In the genomic region with DNA sequence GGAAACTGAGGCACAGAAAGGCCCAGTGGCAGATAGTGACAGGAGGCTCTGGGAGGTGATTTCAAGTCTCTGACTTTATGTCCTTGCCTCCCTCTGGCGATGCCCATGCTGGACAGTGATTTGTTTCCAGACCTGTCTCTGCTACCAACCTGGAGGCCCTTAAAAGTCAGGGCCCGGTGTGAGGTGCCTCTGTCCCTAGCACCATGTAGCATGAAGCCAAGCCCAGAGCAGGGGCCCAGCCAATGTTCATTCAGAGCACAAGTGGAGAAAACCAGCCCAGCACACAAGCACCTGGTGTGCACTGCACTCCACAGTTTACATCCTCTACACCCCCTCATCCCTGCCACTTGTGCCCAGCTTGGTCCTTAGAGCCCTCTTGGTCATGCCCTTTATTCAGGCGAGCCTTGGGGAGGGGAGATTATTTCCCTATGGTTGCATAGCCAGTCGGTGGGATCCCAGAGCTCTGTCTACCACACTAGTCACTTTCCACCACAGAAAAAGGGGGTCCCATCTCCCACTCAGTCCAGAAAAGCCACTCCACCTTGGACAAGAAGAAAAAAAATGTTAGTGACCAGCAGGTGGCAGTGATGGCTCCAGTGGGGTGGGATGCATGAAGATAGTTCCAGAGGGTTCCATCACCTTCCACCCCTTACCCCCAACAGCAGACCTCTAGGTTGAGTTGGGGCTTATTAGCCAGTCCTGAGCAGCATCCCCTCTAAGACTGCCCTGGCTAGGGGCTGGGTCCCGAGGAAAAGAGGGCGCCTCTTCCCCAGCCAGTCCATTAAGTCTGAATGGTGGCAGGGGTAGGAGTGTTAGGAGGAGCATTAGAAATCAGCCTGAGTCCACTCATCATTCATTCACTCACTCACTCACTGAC, we compare ENCODE assay signal across 9 cellular contexts. TPM values are rescaled to one million over a fixed set of nuclear protein-coding genes. Genes with fewer than 3 reads are reported as not detected.
DNase-seq lines count a peak whose midpoint lies in the region; ATAC-seq and TF ChIP-seq lines count a peak whose summit lies in the region.
"Had no signal": no experiment of that assay in that cellular context is flagged by ENCODE, and none has a peak within 500 bp of the region (broad histone marks: within the 10 kb centered on the region; RNA-seq: fewer than 3 reads in every experiment).

No MANE protein-coding gene starts in this region.

- TF ChIP-seq POLR2A in gastroesophageal sphincter (IDR thresholded peaks at IDR 0.05) (no peak), tibial nerve (IDR thresholded peaks at IDR 0.05) (no peak)

- 100% methylated on average over 2 of the region's 6 CpGs for WGBS in gastroesophageal sphincter (ENCODE audit: low coverage in 1 of 2), 2 donors
- WGBS in tibial nerve, 2 donors, result 81 to 84% methylated on average over 6 of the region's 6 CpGs

- H3K9me3 ChIP-seq in gastroesophageal sphincter, result no peaks in the 10 kb centered on the region
- H3K9me3 ChIP-seq in tibial nerve, result no peaks in the 10 kb centered on the region

- no peak overlapping the region for H3K4me3 ChIP-seq in gastroesophageal sphincter
- H3K4me3 ChIP-seq in tibial nerve, result no peak overlapping the region

- in situ Hi-C loops in SK-MEL-5 (cut with HindIII; ENCODE audit: low pct_unique_long_range_greater_than_20kb, low sequenced_read_pairs), result loop anchor here (10.0 kb wide), 1 partner anchor 185 kb away; no protein-coding TSS in a partner anchor

- TF ChIP-seq CTCF in gastroesophageal sphincter (IDR thresholded peaks at IDR 0.05), result peak in 3 of 4 experiments; percentile 35 to 51 (median 43)
- peak; percentile 25 to 71 (median 44) for TF ChIP-seq CTCF in tibial nerve (IDR thresholded peaks at IDR 0.05)

- ATAC-seq in gastroesophageal sphincter (no peak), HG02885 (IDR thresholded peaks at IDR 0.05; ENCODE audit: poor library complexity, unreplicated experiment) (no peak), HG03571 (IDR thresholded peaks at IDR 0.05; ENCODE audit: unreplicated experiment) (no peak)

- DNase-seq in NOMO-1 (lab: John Stamatoyannopoulos, UW; ENCODE audit: unreplicated experiment in 2 of 2) (peak; percentile 4 to 25), NOMO-1 treated with dmso at 0.1 percent for 144 hours (lab: John Stamatoyannopoulos, UW; ENCODE audit: unreplicated experiment) (no peak), SK-MEL-5 (ENCODE audit: low read depth, low spot score) (peak; percentile 43), tibial nerve (ENCODE audit: low spot score in 2 of 2) (peak in 1 of 2 donors; percentile 45), NCI-H2171 (lab: John Stamatoyannopoulos, UW) (no peak)
- DNase-seq: foreskin melanocyte had no signal

- TF ChIP-seq EP300 in gastroesophageal sphincter (IDR thresholded peaks at IDR 0.05) (no peak), tibial nerve (IDR thresholded peaks at IDR 0.05) (no peak)

- H3K27me3 ChIP-seq in gastroesophageal sphincter, result peaks cover 14% of the 10 kb centered on the region
- H3K27me3 ChIP-seq in tibial nerve, result no peaks in the 10 kb centered on the region

- H3K36me3 ChIP-seq in gastroesophageal sphincter (peaks cover 0 to 37% of the 10 kb centered on the region in 2 donors), tibial nerve (peaks cover 0 to 67% (median 0%) of the 10 kb centered on the region in 3 donors)

- peaks cover 0 to 12% (median 0%) of the 10 kb centered on the region in 3 donors for H3K4me1 ChIP-seq in gastroesophageal sphincter
- H3K4me1 ChIP-seq in tibial nerve, result peaks cover 0 to 11% (median 0%) of the 10 kb centered on the region in 4 donors

- H3K27ac ChIP-seq in gastroesophageal sphincter (no peak overlapping the region), tibial nerve (peak overlapping the region in 1 of 4 donors; percentile 15)

RNA-seq across cellular contexts. Expression of gene KIAA1755, which starts 30.9 kb away (rescaled TPM):
- total RNA-seq in SK-MEL-5 (2014; rRNA removed; shearing (Covaris generic)), result not detected in 2 replicates
- polyA plus RNA-seq in SK-MEL-5 (2015; cell fraction: cytosol; rRNA removed), result not detected in 2 replicates
- polyA plus RNA-seq in SK-MEL-5 (2015; cell fraction: nucleus; rRNA removed), result 0.16 TPM in 1 of 2 replicates, not detected in the other
- total RNA-seq in gastroesophageal sphincter (10 to 100 TPM in 2 of 4 donors, 1 to 10 TPM in 2; 5.1 to 19.9 (median 11.5) TPM), tibial nerve (10 to 100 TPM; 12.0 to 36.3 (median 23.1) TPM)

Comparison
In these comparisons a context has a peak if more than half of its experiments do, and no peak if none do; other contexts are left out.
1. DNase-seq: peak in NOMO-1 (2 of 2) and SK-MEL-5 (single experiment); none in NOMO-1 treated with dmso at 0.1 percent for 144 hours (single experiment) and NCI-H2171 (single experiment).